In the genomic region with DNA sequence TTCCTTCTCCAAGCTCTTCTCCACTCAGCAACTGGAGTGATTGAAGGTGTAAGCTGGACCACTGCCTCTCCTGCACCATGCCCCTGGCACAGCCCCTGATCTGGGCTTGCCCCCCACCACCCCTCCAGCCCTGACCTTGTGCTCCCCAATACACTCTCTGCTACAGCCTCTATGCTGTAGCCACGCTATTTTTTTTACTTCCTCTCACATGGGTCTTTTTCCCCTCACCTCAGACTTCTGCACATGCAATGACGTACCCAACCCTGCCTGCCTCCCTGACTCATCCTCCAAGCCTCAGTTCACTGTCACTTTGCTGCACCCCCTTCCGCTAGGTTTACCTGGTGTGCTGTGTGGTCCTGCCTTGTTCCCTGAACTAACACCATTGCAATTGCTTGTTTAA, we compare ENCODE assay signal across 20 cellular contexts. TPM values are rescaled to one million over a fixed set of nuclear protein-coding genes. Genes with fewer than 3 reads are reported as not detected.
DNase-seq lines count a peak whose midpoint lies in the region; ATAC-seq, FAIRE-seq and TF ChIP-seq lines count a peak whose summit lies in the region.
"Had no signal": no experiment of that assay in that cellular context is flagged by ENCODE, and none has a peak within 500 bp of the region (broad histone marks: within the 10 kb centered on the region; RNA-seq: fewer than 3 reads in every experiment).

No MANE protein-coding gene starts in this region.

- H3K27ac Mint-ChIP-seq in activated T-cell treated with anti-CD3 and anti-CD28 coated beads, Interleukin-2, amount 50 U/mL, for 72 hours = no peak overlapping the region
- no peak overlapping the region for H3K27ac Mint-ChIP-seq in activated CD8-positive, alpha-beta T cell treated with anti-CD3 and anti-CD28 coated beads for 36 hours
- no peak overlapping the region for H3K27ac Mint-ChIP-seq in stimulated activated effector memory CD8-positive, alpha-beta T cell treated with anti-CD3 and anti-CD28 coated beads, Interleukin-12 subunit alpha, Interleukin-12 subunit beta, amount 100 ng/mL, for 72 hours

- no peak for FAIRE-seq in GM19239 (lab: Jason Lieb, UNC)
- FAIRE-seq: A204.1, K562, RCC 7860 had no signal

- H3K4me1 Mint-ChIP-seq in activated T-cell treated with anti-CD3 and anti-CD28 coated beads, Interleukin-2, amount 50 U/mL, for 72 hours (ENCODE audit: low read depth) = peaks cover 6% of the 10 kb centered on the region
- H3K4me1 Mint-ChIP-seq in activated CD8-positive, alpha-beta T cell treated with anti-CD3 and anti-CD28 coated beads for 36 hours (ENCODE audit: low read depth) = no peaks in the 10 kb centered on the region
- H3K4me1 Mint-ChIP-seq in stimulated activated effector memory CD8-positive, alpha-beta T cell treated with anti-CD3 and anti-CD28 coated beads, Interleukin-12 subunit alpha, Interleukin-12 subunit beta, amount 100 ng/mL, for 72 hours = no peaks in the 10 kb centered on the region

- H3K9me3 Mint-ChIP-seq in activated T-cell treated with anti-CD3 and anti-CD28 coated beads, Interleukin-2, amount 50 U/mL, for 72 hours = no peaks in the 10 kb centered on the region
- H3K9me3 Mint-ChIP-seq in activated CD8-positive, alpha-beta T cell treated with anti-CD3 and anti-CD28 coated beads for 36 hours = no peaks in the 10 kb centered on the region
- H3K9me3 Mint-ChIP-seq in stimulated activated effector memory CD8-positive, alpha-beta T cell treated with anti-CD3 and anti-CD28 coated beads, Interleukin-12 subunit alpha, Interleukin-12 subunit beta, amount 100 ng/mL, for 72 hours = no peaks in the 10 kb centered on the region

- POLR2A ChIA-PET in activated CD8-positive, alpha-beta T cell treated with anti-CD3 and anti-CD28 coated beads for 36 hours (lab: Charles Lee) = no interaction called here

- CTCF ChIA-PET in activated CD8-positive, alpha-beta T cell treated with anti-CD3 and anti-CD28 coated beads for 36 hours (lab: Charles Lee) = no interaction called here

- peak; percentile 51 to 70 for ATAC-seq in activated T-cell treated with anti-CD3 and anti-CD28 coated beads, Interleukin-2, amount 50 U/mL, for 72 hours (replicated peaks in 1 of 2)
- ATAC-seq in GM18868 (IDR thresholded peaks at IDR 0.05; ENCODE audit: unreplicated experiment) = peak; percentile 65
- peak; percentile 78 for ATAC-seq in activated CD8-positive, alpha-beta T cell treated with anti-CD3 and anti-CD28 coated beads for 36 hours
- ATAC-seq in stimulated activated effector memory CD8-positive, alpha-beta T cell treated with anti-CD3 and anti-CD28 coated beads, Interleukin-12 subunit alpha, Interleukin-12 subunit beta, amount 100 ng/mL, for 72 hours = peak; percentile 9
- ATAC-seq: K562 had no signal

- H3K36me3 Mint-ChIP-seq in activated T-cell treated with anti-CD3 and anti-CD28 coated beads, Interleukin-2, amount 50 U/mL, for 72 hours (ENCODE audit: insufficient read depth in 2 of 2) = no peaks in the 10 kb centered on the region
- H3K36me3 Mint-ChIP-seq in activated CD8-positive, alpha-beta T cell treated with anti-CD3 and anti-CD28 coated beads for 36 hours (ENCODE audit: low read depth) = no peaks in the 10 kb centered on the region
- H3K36me3 Mint-ChIP-seq in stimulated activated effector memory CD8-positive, alpha-beta T cell treated with anti-CD3 and anti-CD28 coated beads, Interleukin-12 subunit alpha, Interleukin-12 subunit beta, amount 100 ng/mL, for 72 hours = no peaks in the 10 kb centered on the region

- peak; percentile 7 to 8 for DNase-seq in activated T-cell treated with anti-CD3 and anti-CD28 coated beads, Interleukin-2, amount 50 U/mL, for 72 hours
- no peak for DNase-seq in activated T-cell treated with anti-CD3 and anti-CD28 coated beads for 4 hours
- peak; percentile 24 for DNase-seq in activated CD8-positive, alpha-beta T cell treated with anti-CD3 and anti-CD28 coated beads for 36 hours
- DNase-seq in stimulated activated effector memory CD8-positive, alpha-beta T cell treated with anti-CD3 and anti-CD28 coated beads, Interleukin-12 subunit alpha, Interleukin-12 subunit beta, amount 100 ng/mL, for 72 hours (ENCODE audit: low spot score in 2 of 2) = no peak
- no peak for DNase-seq in SKM-1 treated with dmso at 0.1 percent for 144 hours (lab: John Stamatoyannopoulos, UW; ENCODE audit: unreplicated experiment)
- no peak for DNase-seq in GM19239 (ENCODE audit: insufficient read length, low spot score)
- DNase-seq in NCI-H1930 (lab: John Stamatoyannopoulos, UW) = no peak
- DNase-seq: C1 segment of cervical spinal cord, DMS153, EL, GOT3, NCI-H1105 treated with DMSO at 0.1 percent for 48 hours, NCI-H187, NCI-H446 treated with DMSO at 0.1 percent for 48 hours, NCI-H82, SHP77 treated with DMSO at 0.1 percent for 48 hours had no signal

- intact Hi-C loops in activated CD8-positive, alpha-beta T cell treated with anti-CD3 and anti-CD28 coated beads for 36 hours (cut with micrococcal nuclease) = no loop called here

- TF ChIP-seq CTCF in activated CD8-positive, alpha-beta T cell treated with anti-CD3 and anti-CD28 coated beads for 36 hours (IDR thresholded peaks at IDR 0.05) = no peak

- H3K27me3 Mint-ChIP-seq in activated T-cell treated with anti-CD3 and anti-CD28 coated beads, Interleukin-2, amount 50 U/mL, for 72 hours (ENCODE audit: low read depth) = no peaks in the 10 kb centered on the region
- H3K27me3 Mint-ChIP-seq in activated CD8-positive, alpha-beta T cell treated with anti-CD3 and anti-CD28 coated beads for 36 hours = peaks cover 7% of the 10 kb centered on the region

- H3K4me3 Mint-ChIP-seq in activated T-cell treated with anti-CD3 and anti-CD28 coated beads, Interleukin-2, amount 50 U/mL, for 72 hours = no peak overlapping the region
- no peak overlapping the region for H3K4me3 Mint-ChIP-seq in activated CD8-positive, alpha-beta T cell treated with anti-CD3 and anti-CD28 coated beads for 36 hours
- no peak overlapping the region for H3K4me3 Mint-ChIP-seq in stimulated activated effector memory CD8-positive, alpha-beta T cell treated with anti-CD3 and anti-CD28 coated beads, Interleukin-12 subunit alpha, Interleukin-12 subunit beta, amount 100 ng/mL, for 72 hours

RNA-seq across cellular contexts. Expression of a gene that starts 9.0 kb away (rescaled TPM):
- 1 to 10 TPM in 1 of 2 donors, under 1 TPM in 1; 0.29 to 1.3 TPM for total RNA-seq in activated T-cell treated with anti-CD3 and anti-CD28 coated beads, Interleukin-2, amount 50 U/mL, for 72 hours
- total RNA-seq in activated CD8-positive, alpha-beta T cell treated with anti-CD3 and anti-CD28 coated beads for 36 hours = 1 to 10 TPM; 4.2 to 5.4 TPM

Comparison
In these comparisons a context has a peak if more than half of its experiments do, and no peak if none do; other contexts are left out.
1. DNase-seq: peak in activated T-cell treated with anti-CD3 and anti-CD28 coated beads, Interleukin-2, amount 50 U/mL, for 72 hours (2 of 2) and activated CD8-positive, alpha-beta T cell treated with anti-CD3 and anti-CD28 coated beads for 36 hours (single experiment); none in activated T-cell treated with anti-CD3 and anti-CD28 coated beads for 4 hours (single experiment), stimulated activated effector memory CD8-positive, alpha-beta T cell treated with anti-CD3 and anti-CD28 coated beads, Interleukin-12 subunit alpha, Interleukin-12 subunit beta, amount 100 ng/mL, for 72 hours (0 of 2), SKM-1 treated with dmso at 0.1 percent for 144 hours (single experiment), GM19239 (single experiment) and NCI-H1930 (0 of 2).
2. ATAC-seq: peak in every context shown above with its lines; median percentile 78 in activated CD8-positive, alpha-beta T cell treated with anti-CD3 and anti-CD28 coated beads for 36 hours; 65 in GM18868; 60 in activated T-cell treated with anti-CD3 and anti-CD28 coated beads, Interleukin-2, amount 50 U/mL, for 72 hours; 9 in stimulated activated effector memory CD8-positive, alpha-beta T cell treated with anti-CD3 and anti-CD28 coated beads, Interleukin-12 subunit alpha, Interleukin-12 subunit beta, amount 100 ng/mL, for 72 hours.